In the genomic region with DNA sequence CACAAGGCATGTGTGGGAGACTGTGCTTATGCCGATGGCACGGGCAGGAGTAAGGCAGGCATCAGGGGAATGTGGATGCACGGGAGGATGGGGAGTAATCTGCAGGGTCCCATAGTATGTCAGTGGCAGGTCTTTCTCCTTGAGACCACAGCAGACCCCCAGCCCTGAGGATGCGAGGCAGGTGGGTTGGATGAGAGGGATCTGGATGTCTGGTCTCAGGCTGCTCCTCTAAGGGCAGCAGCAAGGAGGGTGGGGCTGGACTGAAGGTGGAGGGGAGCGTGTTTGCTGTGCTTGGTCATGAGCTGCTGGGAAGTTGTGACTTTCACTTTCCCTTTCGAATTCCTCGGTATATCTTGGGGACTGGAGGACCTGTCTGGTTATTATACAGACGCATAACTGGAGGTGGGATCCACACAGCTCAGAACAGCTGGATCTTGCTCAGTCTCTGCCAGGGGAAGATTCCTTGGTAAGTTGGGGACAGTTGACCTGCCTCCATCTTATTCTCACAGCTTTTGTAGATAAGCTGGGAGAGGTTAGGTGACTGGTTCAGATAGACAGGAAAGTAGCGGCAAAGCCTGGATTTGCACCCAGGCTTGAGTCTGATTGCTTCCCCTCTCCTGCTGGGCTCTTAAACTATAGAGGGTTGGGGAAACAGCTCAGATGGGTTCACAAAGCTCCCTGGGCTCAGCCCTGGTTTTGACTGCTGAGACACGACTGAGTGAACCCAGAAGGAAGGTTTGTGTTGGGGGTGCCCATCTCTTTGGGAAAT, we compare ENCODE assay signal across 8 cellular contexts. TPM values are rescaled to one million over a fixed set of nuclear protein-coding genes. Genes with fewer than 3 reads are reported as not detected.
A peak's percentile ranks its signal among the peaks of the same experiment; 100 is the strongest.
DNase-seq lines count a peak whose midpoint lies in the region; ATAC-seq and TF ChIP-seq lines count a peak whose summit lies in the region.

A gene with protein sequence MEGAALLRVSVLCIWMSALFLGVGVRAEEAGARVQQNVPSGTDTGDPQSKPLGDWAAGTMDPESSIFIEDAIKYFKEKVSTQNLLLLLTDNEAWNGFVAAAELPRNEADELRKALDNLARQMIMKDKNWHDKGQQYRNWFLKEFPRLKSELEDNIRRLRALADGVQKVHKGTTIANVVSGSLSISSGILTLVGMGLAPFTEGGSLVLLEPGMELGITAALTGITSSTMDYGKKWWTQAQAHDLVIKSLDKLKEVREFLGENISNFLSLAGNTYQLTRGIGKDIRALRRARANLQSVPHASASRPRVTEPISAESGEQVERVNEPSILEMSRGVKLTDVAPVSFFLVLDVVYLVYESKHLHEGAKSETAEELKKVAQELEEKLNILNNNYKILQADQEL (plus strand): TSS at position 380 of the 769 bp plus-strand sequence. CDS start 1,823 bp downstream, outside the sequence.

- no peak for TF ChIP-seq CTCF in foreskin fibroblast (IDR thresholded peaks at IDR 0.05; ENCODE audit: low read depth, low read length)

- peak within 1 kb of the TSS; percentile 45 for H3K4me3 ChIP-seq in Jurkat, Clone E6-1 (ENCODE audit: low read length)
- H3K4me3 ChIP-seq in foreskin fibroblast (ENCODE audit: low read depth in 1 of 2, low read length in 2 of 2): peak within 1 kb of the TSS; percentile 22 to 23

- DNase-seq in Jurkat, Clone E6-1 (ENCODE audit: low read depth, low spot score): peak; percentile 39
- peak; percentile 60 to 67 for DNase-seq in activated T-cell treated with anti-CD3 and anti-CD28 coated beads, Interleukin-2, amount 50 U/mL, for 48 hours
- DNase-seq in foreskin fibroblast (peak in 1 of 2 donors; percentile 35), renal cortical epithelial cell (ENCODE audit: low read depth) (peak; percentile 62)

- ATAC-seq in GM18907 (IDR thresholded peaks at IDR 0.05; ENCODE audit: unreplicated experiment): peak; percentile 49
- ATAC-seq in HG02623 (IDR thresholded peaks at IDR 0.05; ENCODE audit: unreplicated experiment): no peak
- ATAC-seq in HG03457 (IDR thresholded peaks at IDR 0.05; ENCODE audit: unreplicated experiment): no peak
- ATAC-seq in HG03354 (IDR thresholded peaks at IDR 0.05; ENCODE audit: poor library complexity, severe bottlenecking, unreplicated experiment): no peak

RNA-seq across cellular contexts. Expression of the gene that starts here (rescaled TPM):
- not detected for polyA plus RNA-seq in Jurkat, Clone E6-1 (2012; ENCODE audit: insufficient read depth, insufficient read length)
- total RNA-seq in renal cortical epithelial cell: 155 and 247 TPM in 2 replicates
